Comparison of ENCODE assay signal across 13 cellular contexts in genomic region chr11:12598330-12599256, GRCh38.
DNase-seq lines count a peak whose midpoint lies in the region; ATAC-seq and TF ChIP-seq lines count a peak whose summit lies in the region.
"Had no signal": no experiment of that assay in that cellular context is flagged by ENCODE, and none has a peak within 500 bp of the region (broad histone marks: within the 10 kb centered on the region; RNA-seq: fewer than 3 reads in every experiment).

No MANE protein-coding gene starts in this region.

- no peak overlapping the region for H3K4me2 ChIP-seq in parathyroid adenoma (ENCODE audit: low read length)

- DNase-seq in NCI-H2029 treated with DMSO at 0.1 percent for 48 hours (lab: John Stamatoyannopoulos, UW), result peak; percentile 44
- no peak for DNase-seq in NCI-H2029 (lab: John Stamatoyannopoulos, UW)
- DNase-seq in NCI-H446 treated with DMSO at 0.1 percent for 48 hours (lab: John Stamatoyannopoulos, UW), result peak; percentile 68
- DNase-seq in effector memory CD8-positive, alpha-beta T cell, result no peak
- DNase-seq in prostate gland (ENCODE audit: low spot score), result no peak
- DNase-seq in cardiac septum (ENCODE audit: low spot score), result no peak
- DNase-seq: NCI-H2107 had no signal

- H2AFZ ChIP-seq in parathyroid adenoma, result peak overlapping the region; percentile 42

- H3K9me3 Mint-ChIP-seq in effector memory CD8-positive, alpha-beta T cell, result no peaks in the 10 kb centered on the region
- H3K9me3 Mint-ChIP-seq: activated T-helper 2 cell treated with anti-CD3 and anti-CD28 coated beads, Interferon-gamma antibody, Interleukin-2, Interleukin-4, amounts not matched to agents 10 μg/mL and 5 μg/mL and 100 μg/mL, durations not matched to agents 14 hours and 24 hours and 36 hours had no signal

- no peak overlapping the region for H3K27ac Mint-ChIP-seq in effector memory CD8-positive, alpha-beta T cell
- H3K27ac Mint-ChIP-seq: activated T-helper 2 cell treated with anti-CD3 and anti-CD28 coated beads, Interferon-gamma antibody, Interleukin-2, Interleukin-4, amounts not matched to agents 10 μg/mL and 5 μg/mL and 100 μg/mL, durations not matched to agents 14 hours and 24 hours and 36 hours had no signal

- H3K79me2 ChIP-seq in parathyroid adenoma, result no peaks in the 10 kb centered on the region

- no peaks in the 10 kb centered on the region for H3K27me3 ChIP-seq in parathyroid adenoma (ENCODE audit: control insufficient read depth, insufficient read depth, low read length)
- no peaks in the 10 kb centered on the region for H3K27me3 ChIP-seq in prostate gland (replicated peaks; ENCODE audit: insufficient read depth)
- H3K27me3 ChIP-seq: colonic mucosa had no signal

- no peak for TF ChIP-seq CTCF in parathyroid adenoma (IDR thresholded peaks at IDR 0.05)
- TF ChIP-seq CTCF in prostate gland (IDR thresholded peaks at IDR 0.05), result no peak

- TF ChIP-seq POLR2A in prostate gland (IDR thresholded peaks at IDR 0.05), result no peak

- ATAC-seq in effector memory CD8-positive, alpha-beta T cell (replicated peaks), result peak; percentile 31
- no peak for ATAC-seq in GM18519 (IDR thresholded peaks at IDR 0.05; ENCODE audit: low FRiP score, unreplicated experiment)
- ATAC-seq: activated CD4-positive, CD25-positive, alpha-beta regulatory T cell treated with anti-CD3 and anti-CD28 coated beads, Interleukin-2, amount 50 U/mL, for 24 hours had no signal

- intact Hi-C loops in prostate gland (cut with DNase I) (no loop called here), cardiac septum (cut with DNase I) (loop anchor here (2.0 kb wide), 1 partner anchor 292 kb away; no protein-coding TSS in a partner anchor)

- H3K4me1 ChIP-seq in parathyroid adenoma, result no peaks in the 10 kb centered on the region
- no peaks in the 10 kb centered on the region for H3K4me1 ChIP-seq in prostate gland (replicated peaks)

- no peak overlapping the region for H3K4me3 ChIP-seq in parathyroid adenoma (ENCODE audit: low read depth, low read length)
- no peak overlapping the region for H3K4me3 ChIP-seq in prostate gland
- H3K4me3 ChIP-seq: A549, colonic mucosa had no signal

- H3K27ac ChIP-seq in parathyroid adenoma (no peak overlapping the region), prostate gland (no peak overlapping the region)
- H3K27ac ChIP-seq: colonic mucosa had no signal

- no peaks in the 10 kb centered on the region for H3K36me3 ChIP-seq in parathyroid adenoma (ENCODE audit: control insufficient read depth, insufficient read depth, low read length)
- H3K36me3 ChIP-seq in prostate gland, result no peaks in the 10 kb centered on the region
- H3K36me3 ChIP-seq: colonic mucosa had no signal

- peaks cover 34 to 40% of the 10 kb centered on the region in 2 donors for H3K27me3 Mint-ChIP-seq in effector memory CD8-positive, alpha-beta T cell

- WGBS in prostate gland, result 35% methylated on average over 7 of the region's 7 CpGs

- peaks cover 7 to 9% of the 10 kb centered on the region in 2 donors for H3K4me1 Mint-ChIP-seq in effector memory CD8-positive, alpha-beta T cell (ENCODE audit: low read depth in 2 of 2)

- no peak overlapping the region for H3K4me3 Mint-ChIP-seq in effector memory CD8-positive, alpha-beta T cell

- H3K9me3 ChIP-seq in parathyroid adenoma (ENCODE audit: control insufficient read depth, low read length), result no peaks in the 10 kb centered on the region
- no peaks in the 10 kb centered on the region for H3K9me3 ChIP-seq in prostate gland
- H3K9me3 ChIP-seq: A549, colonic mucosa had no signal

- no peaks in the 10 kb centered on the region for H3K36me3 Mint-ChIP-seq in effector memory CD8-positive, alpha-beta T cell (ENCODE audit: insufficient read depth)

- no peak overlapping the region for H3K9ac ChIP-seq in parathyroid adenoma

Comparison
In these comparisons a context has a peak if more than half of its experiments do, and no peak if none do; other contexts are left out.
1. DNase-seq: peak in NCI-H2029 treated with DMSO at 0.1 percent for 48 hours (single experiment) and NCI-H446 treated with DMSO at 0.1 percent for 48 hours (single experiment); none in NCI-H2029 (single experiment), effector memory CD8-positive, alpha-beta T cell (0 of 3), prostate gland (single experiment) and cardiac septum (single experiment).